8 cellular contexts compared by ENCODE assay signal in genomic region chr2:53767405-53768232, GRCh38. TPM values are rescaled to one million over a fixed set of nuclear protein-coding genes. Genes with fewer than 3 reads are reported as not detected.
DNase-seq lines count a peak whose midpoint lies in the region; TF ChIP-seq lines count a peak whose summit lies in the region.

TSS of gene CHAC2 (plus strand) at chr2:53767804. CDS start at chr2:53767887, 83 bp downstream.

- no peaks in the 10 kb centered on the region for H3K27me3 Mint-ChIP-seq in activated naive CD4-positive, alpha-beta T cell treated with anti-CD3 and anti-CD28 coated beads for 36 hours (ENCODE audit: low read depth)

- H3K4me3 Mint-ChIP-seq in activated naive CD4-positive, alpha-beta T cell treated with anti-CD3 and anti-CD28 coated beads for 36 hours, result peak within 1 kb of the TSS; percentile 94

- H3K27ac Mint-ChIP-seq in activated naive CD4-positive, alpha-beta T cell treated with anti-CD3 and anti-CD28 coated beads for 36 hours, result peak within 1 kb of the TSS; percentile 93

- H3K4me3 ChIP-seq in GM08714 (ENCODE audit: low read length) (peak within 1 kb of the TSS; percentile 98), HFF-Myc (replicated peaks; ENCODE audit: low read depth, low read length) (peak within 1 kb of the TSS; percentile 89)

- peaks cover 26% of the 10 kb centered on the region for H3K4me1 Mint-ChIP-seq in activated naive CD4-positive, alpha-beta T cell treated with anti-CD3 and anti-CD28 coated beads for 36 hours (ENCODE audit: low read depth)

- CTCF ChIA-PET in activated naive CD4-positive, alpha-beta T cell treated with anti-CD3 and anti-CD28 coated beads for 36 hours (lab: Charles Lee), result interaction anchor here (0.6 to 1.4 kb wide), 6 partner anchors 17 to 999 kb away, joined by 3 to 6 read pairs (median 3); no protein-coding TSS in a partner anchor

- DNase-seq in HFF-Myc (ENCODE audit: extremely low read depth, low read depth), result peak; percentile 43
- peak; percentile 76 for DNase-seq in MV-4-11 (lab: John Stamatoyannopoulos, UW)
- peak; percentile 86 for DNase-seq in SK-N-DZ (ENCODE audit: low spot score)
- peak; percentile 91 for DNase-seq in activated naive CD4-positive, alpha-beta T cell treated with anti-CD3 and anti-CD28 coated beads for 36 hours
- peak; percentile 89 for DNase-seq in germinal center (ENCODE audit: low spot score)
- peak; percentile 65 for DNase-seq in occipital lobe (lab: John Stamatoyannopoulos, UW)

- peaks cover 22% of the 10 kb centered on the region for H3K36me3 Mint-ChIP-seq in activated naive CD4-positive, alpha-beta T cell treated with anti-CD3 and anti-CD28 coated beads for 36 hours (ENCODE audit: low read depth)

- intact Hi-C loops in activated naive CD4-positive, alpha-beta T cell treated with anti-CD3 and anti-CD28 coated beads for 36 hours (cut with micrococcal nuclease), result loop anchor here (1.0 to 5.0 kb wide), 9 partner anchors 15 to 1465 kb away; partner anchors contain the start of genes ACYP2, CLHC1, EML6 and ERLEC1

- H3K27ac ChIP-seq in temporal lobe (ENCODE audit: low read depth, low read length), result peak within 1 kb of the TSS; percentile 40

- H3K9me3 Mint-ChIP-seq in activated naive CD4-positive, alpha-beta T cell treated with anti-CD3 and anti-CD28 coated beads for 36 hours, result peaks cover 1% of the 10 kb centered on the region

- peak; percentile 36 for TF ChIP-seq CTCF in HFF-Myc (IDR thresholded peaks at IDR 0.05; ENCODE audit: low read depth, low read length, missing control alignments)

RNA-seq across cellular contexts. Expression of gene CHAC2, which starts in this region (rescaled TPM):
- 14.8 and 19.1 TPM in 2 replicates for polyA plus RNA-seq in SK-N-DZ (2014; cell fraction: cytosol; rRNA removed)
- 8.0 and 15.4 TPM in 2 replicates for polyA plus RNA-seq in SK-N-DZ (2014; cell fraction: nucleus; rRNA removed)
- total RNA-seq in activated naive CD4-positive, alpha-beta T cell treated with anti-CD3 and anti-CD28 coated beads for 36 hours, result 10 to 100 TPM; 11.5 to 12.4 TPM
- total RNA-seq in occipital lobe, result 5.3 TPM
- 3.2 TPM for total RNA-seq in temporal lobe

Comparison
In these comparisons a context has a peak if more than half of its experiments do, and no peak if none do; other contexts are left out.
1. Peak in every context shown above with its lines: DNase-seq, H3K4me3 ChIP-seq and H3K27ac ChIP-seq.